Comparison of ENCODE assay signal across 1 cellular context in the genomic region with DNA sequence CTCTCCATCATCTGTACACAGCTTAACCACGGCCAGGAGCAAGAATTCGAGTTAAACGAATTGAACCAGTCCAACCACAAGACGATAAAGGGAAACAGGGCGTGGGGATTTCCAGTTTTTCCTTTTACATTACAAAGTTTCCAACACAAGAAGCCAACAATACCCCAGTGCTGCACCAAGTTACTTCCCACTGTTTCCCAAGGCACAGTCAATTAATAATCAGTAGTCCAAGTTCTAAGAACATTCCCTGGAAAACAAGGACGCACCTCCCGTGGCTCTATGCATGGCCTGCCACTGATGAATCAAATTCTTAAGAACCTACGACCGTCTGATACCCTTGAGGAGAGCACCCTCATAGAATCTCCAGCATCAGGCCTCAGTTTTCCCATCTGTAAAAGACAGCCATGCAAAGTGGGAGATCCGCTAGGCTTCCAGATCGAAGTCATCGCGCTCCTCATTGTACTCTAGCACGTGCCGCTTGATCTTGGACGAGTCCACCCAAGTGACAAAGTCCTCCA.
TF ChIP-seq lines count a peak whose summit lies in the region.

No MANE protein-coding gene starts in this region.

TF ChIP-seq in IMR-90, 13 proteins besides CTCF, POLR2A, EP300 and RAD21:
- TF ChIP-seq RFX5 (IDR thresholded peaks at IDR 0.05; ENCODE audit: low read depth, low read length) (no peak), BHLHE40 (IDR thresholded peaks at IDR 0.05; ENCODE audit: low read depth, low read length) (peak; percentile 82)
